7 cellular contexts compared by ENCODE assay signal in the genomic region with DNA sequence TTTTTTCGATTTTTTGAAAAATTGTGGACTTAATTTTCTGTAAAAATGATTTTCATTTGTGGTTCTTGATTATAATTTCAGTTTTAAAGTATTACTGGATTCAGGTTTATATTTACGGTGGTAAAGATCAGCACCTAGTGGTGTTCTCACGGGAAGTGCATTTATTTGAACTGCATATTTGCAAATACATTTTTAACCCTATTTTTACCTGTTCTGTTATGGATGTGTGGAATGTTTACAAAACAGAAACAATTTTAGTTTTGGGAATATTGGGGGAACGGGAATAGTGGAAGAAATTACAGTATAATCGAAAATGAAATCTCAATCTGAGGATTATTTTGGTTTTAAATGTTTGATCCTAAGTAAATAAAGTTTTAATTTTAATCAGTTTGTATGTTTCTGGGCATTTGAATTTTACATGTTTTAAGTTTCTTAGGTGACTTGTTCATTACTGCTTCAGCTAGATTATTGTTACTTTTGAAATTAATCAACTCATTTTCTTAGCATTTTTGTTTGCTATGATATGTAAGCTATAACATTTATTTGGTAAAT. TPM values are rescaled to one million over a fixed set of nuclear protein-coding genes. Genes with fewer than 3 reads are reported as not detected.
DNase-seq lines count a peak whose midpoint lies in the region; ATAC-seq and TF ChIP-seq lines count a peak whose summit lies in the region.

No MANE protein-coding gene starts in this region.

- H3K4me1 ChIP-seq in body of pancreas (peaks cover 3% of the 10 kb centered on the region), left lung (peaks cover 0 to 32% of the 10 kb centered on the region in 2 donors), transverse colon (peaks cover 0 to 29% (median 13%) of the 10 kb centered on the region in 4 donors)

- no peaks in the 10 kb centered on the region for H3K27me3 ChIP-seq in body of pancreas
- H3K27me3 ChIP-seq in left lung = no peaks in the 10 kb centered on the region
- H3K27me3 ChIP-seq in transverse colon = no peaks in the 10 kb centered on the region

- intact Hi-C loops in body of pancreas (cut with DNase I) (no loop called here), left lung (cut with DNase I) (no loop called here), transverse colon (cut with DNase I; ENCODE audit: low total_unique reads) (loop anchor here (5.0 kb wide), 1 partner anchor 109 kb away; no protein-coding TSS in a partner anchor)

- H3K4me3 ChIP-seq in GM12864 (ENCODE audit: low read depth, low read length) (peak overlapping the region; percentile 50), NB4 (ENCODE audit: low read depth, low read length) (peak overlapping the region; percentile 77), body of pancreas (peak overlapping the region; percentile 56 to 77), left lung (peak overlapping the region; percentile 47 to 55), transverse colon (peak overlapping the region; percentile 6 to 78 (median 62))

- TF ChIP-seq CTCF in GM12864 (IDR thresholded peaks at IDR 0.05; ENCODE audit: low read depth, low read length, missing control alignments) (peak; percentile 31), NB4 (IDR thresholded peaks at IDR 0.05; ENCODE audit: low read depth, low read length) (no peak), body of pancreas (IDR thresholded peaks at IDR 0.05) (peak in 5 of 7 experiments; percentile 16 to 61 (median 58)), left lung (IDR thresholded peaks at IDR 0.05) (peak; percentile 7 to 10), transverse colon (IDR thresholded peaks at IDR 0.05) (peak in 3 of 5 experiments; percentile 23 to 63 (median 56))

- TF ChIP-seq POLR2A in NB4 (IDR thresholded peaks at IDR 0.05; ENCODE audit: extremely low read depth, insufficient read length) = no peak
- TF ChIP-seq POLR2A in body of pancreas (IDR thresholded peaks at IDR 0.05) = no peak
- TF ChIP-seq POLR2A in transverse colon (IDR thresholded peaks at IDR 0.05) = no peak

- no peaks in the 10 kb centered on the region for H3K36me3 ChIP-seq in body of pancreas (replicated peaks in 1 of 2; ENCODE audit: insufficient read depth in 1 of 2, low read depth in 2 of 2)
- H3K36me3 ChIP-seq in left lung = peaks cover 0 to 7% of the 10 kb centered on the region in 2 donors
- no peaks in the 10 kb centered on the region for H3K36me3 ChIP-seq in transverse colon

- H3K9me3 ChIP-seq in body of pancreas (no peaks in the 10 kb centered on the region), left lung (no peaks in the 10 kb centered on the region), transverse colon (no peaks in the 10 kb centered on the region)

- 3% methylated on average over 5 of the region's 5 CpGs for WGBS in body of pancreas, 2 donors
- 5 to 11% methylated on average over 5 of the region's 5 CpGs for WGBS in transverse colon (ENCODE audit: low coverage in 1 of 2), 2 donors

- no peak for ATAC-seq in body of pancreas
- peak; percentile 52 for ATAC-seq in left lung
- no peak for ATAC-seq in GM21528 (IDR thresholded peaks at IDR 0.05; ENCODE audit: low FRiP score, unreplicated experiment)
- ATAC-seq in GM19328 (IDR thresholded peaks at IDR 0.05; ENCODE audit: unreplicated experiment) = no peak

- no peak for TF ChIP-seq EP300 in transverse colon (IDR thresholded peaks at IDR 0.05; ENCODE audit: low read depth)

- DNase-seq in GM12864 (ENCODE audit: low read depth) (no peak), NB4 (ENCODE audit: low read depth) (peak; percentile 53), body of pancreas (peak in 1 of 4 donors; percentile 12), left lung (no peak), transverse colon (no peak)

- H3K27ac ChIP-seq in body of pancreas (peak overlapping the region; percentile 96 to 99 (median 98)), left lung (peak overlapping the region; percentile 97 to 98), transverse colon (peak overlapping the region; percentile 91 to 98 (median 96))

- in situ Hi-C loops in transverse colon (cut with MboI; ENCODE audit: low pct_ligation_motif_present in 1 of 4, low pct_unique_long_range_greater_than_20kb in 1 of 4, low sequenced_read_pairs in 3 of 4) = loop anchor here in 2 of 4 donors (10.0 to 25.0 kb wide), 2 partner anchors 101 to 104 kb away; no protein-coding TSS in a partner anchor

RNA-seq across cellular contexts. Expression of a gene that starts 0.8 kb away (rescaled TPM):
- total RNA-seq in body of pancreas (10 to 100 TPM; 37.6 to 80.8 TPM), left lung (10 to 100 TPM; 78.7 to 84.8 TPM), transverse colon (100 to 1,000 TPM in 2 of 4 donors, 10 to 100 TPM in 2; 32.2 to 159 (median 85.3) TPM)
